Comparison of ENCODE assay signal across 26 cellular contexts in the genomic region with DNA sequence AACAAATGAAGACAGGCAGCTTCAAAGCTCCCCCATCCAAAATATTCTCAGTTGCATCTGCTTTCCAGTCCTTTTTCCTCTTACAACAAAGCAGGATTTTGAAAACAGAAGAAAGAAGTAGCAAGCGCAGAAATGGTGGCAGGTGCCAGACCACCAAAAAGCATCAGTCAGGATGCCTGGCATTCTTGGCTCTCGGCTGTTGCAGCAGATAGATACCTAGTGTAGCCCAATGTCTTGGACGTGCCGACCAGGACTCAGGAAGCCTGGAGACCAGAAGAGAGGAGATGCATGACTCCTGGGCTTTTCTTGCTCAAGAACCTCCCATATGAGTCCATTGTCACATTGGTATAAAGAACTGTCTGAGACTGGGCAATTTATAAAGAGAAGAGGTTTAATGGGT.
"Had no signal": no experiment of that assay in that cellular context is flagged by ENCODE, and none has a peak within 500 bp of the region (broad histone marks: within the 10 kb centered on the region; RNA-seq: fewer than 3 reads in every experiment).

No MANE protein-coding gene starts in this region.

- H3K27ac ChIP-seq: adrenal gland, parathyroid adenoma, psoas muscle, right atrium auricular region, testis had no signal

- DNase-seq: activated CD4-positive, alpha-beta T cell treated with anti-CD3 and anti-CD28 coated beads for 36 hours; activated CD4-positive, alpha-beta T cell treated with anti-CD3 and anti-CD28 coated beads, Interleukin-2, amount 50 U/mL, for 48 hours; activated CD4-positive, CD25-positive, alpha-beta regulatory T cell; activated CD8-positive, alpha-beta memory T cell treated with anti-CD3 and anti-CD28 coated beads, Interleukin-2, amount 50 U/mL, for 4 hours; activated effector memory CD4-positive, alpha-beta T cell treated with anti-CD3 and anti-CD28 coated beads, Interleukin-2, amount 50 U/mL, for 16 hours; activated naive CD4-positive, alpha-beta T cell treated with anti-CD3 and anti-CD28 coated beads for 36 hours; activated naive CD8-positive, alpha-beta T cell treated with anti-CD3 and anti-CD28 coated beads for 36 hours; activated T-cell treated with anti-CD3 and anti-CD28 coated beads, Interleukin-2, amount 50 U/mL, for 1 hour; adrenal gland; caudate nucleus; foreskin melanocyte; left ventricle myocardium inferior; mucosa of descending colon; naive B cell; nucleus accumbens; psoas muscle; stimulated activated CD4-positive, alpha-beta T cell treated with anti-CD3 and anti-CD28 coated beads, Interleukin-12 subunit alpha, Interleukin-12 subunit beta, amount 100 ng/mL, for 4 hours; stimulated activated CD4-positive, alpha-beta T cell treated with anti-CD3 and anti-CD28 coated beads, Interleukin-4, amount 100 ng/mL, for 1 hour; stimulated activated naive CD8-positive, alpha-beta T cell treated with anti-CD3 and anti-CD28 coated beads, Interleukin-15, Interleukin-2, amounts not matched to agents 100 U/mL and 50 U/mL, for 24 hours; T-helper 1 cell; testis had no signal

- ATAC-seq: activated CD4-positive, alpha-beta T cell treated with anti-CD3 and anti-CD28 coated beads for 36 hours; mucosa of descending colon; psoas muscle; stimulated activated naive CD8-positive, alpha-beta T cell treated with anti-CD3 and anti-CD28 coated beads, Interleukin-15, Interleukin-2, amounts not matched to agents 100 U/mL and 50 U/mL, for 24 hours had no signal

- H3K9me3 ChIP-seq: adrenal gland, left ventricle myocardium inferior, mucosa of descending colon, psoas muscle, right atrium auricular region, testis, uterus had no signal

- H3K36me3 ChIP-seq: adrenal gland, left ventricle myocardium inferior, right atrium auricular region, uterus had no signal

- H3K4me3 Mint-ChIP-seq: activated CD4-positive, alpha-beta T cell treated with anti-CD3 and anti-CD28 coated beads for 36 hours; activated naive CD4-positive, alpha-beta T cell treated with anti-CD3 and anti-CD28 coated beads for 36 hours; activated naive CD8-positive, alpha-beta T cell treated with anti-CD3 and anti-CD28 coated beads for 36 hours; activated T-helper 1 cell treated with anti-CD3 and anti-CD28 coated beads, Interleukin-12 subunit alpha, Interleukin-12 subunit beta, Interleukin-2, Interleukin-4 antibody, amounts not matched to agents 30 ng/mL and 10 ng/mL and 1 ng/mL, durations not matched to agents 14 hours and 24 hours and 36 hours; naive B cell; type B pancreatic cell had no signal

- H3K9me3 Mint-ChIP-seq: activated naive CD4-positive, alpha-beta T cell treated with anti-CD3 and anti-CD28 coated beads for 36 hours; activated naive CD8-positive, alpha-beta T cell treated with anti-CD3 and anti-CD28 coated beads for 36 hours; activated T-helper 1 cell treated with anti-CD3 and anti-CD28 coated beads, Interleukin-12 subunit alpha, Interleukin-12 subunit beta, Interleukin-2, Interleukin-4 antibody, amounts not matched to agents 30 ng/mL and 10 ng/mL and 1 ng/mL, durations not matched to agents 14 hours and 24 hours and 36 hours; naive B cell; type B pancreatic cell had no signal

- H3K27me3 ChIP-seq: adrenal gland, right atrium auricular region, testis, uterus had no signal

- H3K36me3 Mint-ChIP-seq: activated naive CD8-positive, alpha-beta T cell treated with anti-CD3 and anti-CD28 coated beads for 36 hours; naive B cell; type B pancreatic cell had no signal

- H3K4me1 ChIP-seq: adrenal gland, parathyroid adenoma, psoas muscle, right atrium auricular region, testis, uterus had no signal

- H3K4me1 Mint-ChIP-seq: activated CD4-positive, alpha-beta T cell treated with anti-CD3 and anti-CD28 coated beads for 36 hours; activated naive CD8-positive, alpha-beta T cell treated with anti-CD3 and anti-CD28 coated beads for 36 hours; naive B cell had no signal

- H3K4me3 ChIP-seq: adrenal gland, left ventricle myocardium inferior, mucosa of descending colon, psoas muscle, right atrium auricular region, testis, uterus had no signal

- H3K27ac Mint-ChIP-seq: activated CD4-positive, alpha-beta T cell treated with anti-CD3 and anti-CD28 coated beads for 36 hours; activated naive CD4-positive, alpha-beta T cell treated with anti-CD3 and anti-CD28 coated beads for 36 hours; activated naive CD8-positive, alpha-beta T cell treated with anti-CD3 and anti-CD28 coated beads for 36 hours; activated T-helper 1 cell treated with anti-CD3 and anti-CD28 coated beads, Interleukin-12 subunit alpha, Interleukin-12 subunit beta, Interleukin-2, Interleukin-4 antibody, amounts not matched to agents 30 ng/mL and 10 ng/mL and 1 ng/mL, durations not matched to agents 14 hours and 24 hours and 36 hours; naive B cell had no signal
